In the genomic region with DNA sequence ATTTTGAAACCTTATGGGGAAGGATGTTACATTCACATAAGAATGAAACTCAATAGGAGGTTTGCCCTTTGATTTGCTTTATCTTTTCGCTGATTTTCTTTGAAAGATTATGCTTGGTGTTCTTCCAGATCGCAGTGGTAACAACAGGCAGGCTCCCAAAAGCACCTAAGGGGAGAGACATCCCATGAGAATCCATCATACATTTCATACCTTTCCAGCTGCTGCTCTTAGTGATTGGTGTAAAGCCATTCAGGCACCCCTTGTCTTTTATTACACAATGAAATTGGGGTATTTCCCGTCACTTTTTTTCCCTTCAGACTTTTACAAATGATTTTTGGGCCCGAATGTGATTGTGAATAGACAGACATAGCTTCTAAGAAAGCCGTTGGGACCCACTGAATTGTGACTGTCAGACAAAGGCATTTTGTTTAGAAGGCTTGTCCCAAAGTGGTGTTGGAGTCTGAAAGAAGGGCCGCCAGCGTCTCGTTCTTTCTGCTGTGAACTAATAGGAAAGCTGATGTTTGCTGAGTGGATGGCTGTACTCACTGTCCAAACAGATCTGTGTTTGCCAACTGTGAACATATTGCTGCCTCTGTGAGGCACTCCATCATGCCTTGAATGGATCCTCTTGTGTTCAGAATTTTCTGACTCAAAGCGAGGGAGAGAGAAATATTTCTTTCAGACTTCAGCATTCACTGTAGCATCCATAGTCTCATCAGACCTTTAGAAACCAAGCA, we compare ENCODE assay signal across 1 cellular context.
TF ChIP-seq lines count a peak whose summit lies in the region.

No MANE protein-coding gene starts in this region.

TF ChIP-seq in HepG2, 621 proteins besides CTCF, POLR2A, EP300 and RAD21 (continued from another document and continues in another):
- TF ChIP-seq, protein P1, sequence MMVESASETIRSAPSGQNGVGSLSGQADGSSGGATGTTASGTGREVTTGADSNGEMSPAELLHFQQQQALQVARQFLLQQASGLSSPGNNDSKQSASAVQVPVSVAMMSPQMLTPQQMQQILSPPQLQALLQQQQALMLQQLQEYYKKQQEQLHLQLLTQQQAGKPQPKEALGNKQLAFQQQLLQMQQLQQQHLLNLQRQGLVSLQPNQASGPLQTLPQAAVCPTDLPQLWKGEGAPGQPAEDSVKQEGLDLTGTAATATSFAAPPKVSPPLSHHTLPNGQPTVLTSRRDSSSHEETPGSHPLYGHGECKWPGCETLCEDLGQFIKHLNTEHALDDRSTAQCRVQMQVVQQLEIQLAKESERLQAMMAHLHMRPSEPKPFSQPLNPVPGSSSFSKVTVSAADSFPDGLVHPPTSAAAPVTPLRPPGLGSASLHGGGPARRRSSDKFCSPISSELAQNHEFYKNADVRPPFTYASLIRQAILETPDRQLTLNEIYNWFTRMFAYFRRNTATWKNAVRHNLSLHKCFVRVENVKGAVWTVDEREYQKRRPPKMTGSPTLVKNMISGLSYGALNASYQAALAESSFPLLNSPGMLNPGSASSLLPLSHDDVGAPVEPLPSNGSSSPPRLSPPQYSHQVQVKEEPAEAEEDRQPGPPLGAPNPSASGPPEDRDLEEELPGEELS (CRISPR knock-in tag; IDR thresholded peaks at IDR 0.05): peak; percentile 89
- TF ChIP-seq, protein P2, sequence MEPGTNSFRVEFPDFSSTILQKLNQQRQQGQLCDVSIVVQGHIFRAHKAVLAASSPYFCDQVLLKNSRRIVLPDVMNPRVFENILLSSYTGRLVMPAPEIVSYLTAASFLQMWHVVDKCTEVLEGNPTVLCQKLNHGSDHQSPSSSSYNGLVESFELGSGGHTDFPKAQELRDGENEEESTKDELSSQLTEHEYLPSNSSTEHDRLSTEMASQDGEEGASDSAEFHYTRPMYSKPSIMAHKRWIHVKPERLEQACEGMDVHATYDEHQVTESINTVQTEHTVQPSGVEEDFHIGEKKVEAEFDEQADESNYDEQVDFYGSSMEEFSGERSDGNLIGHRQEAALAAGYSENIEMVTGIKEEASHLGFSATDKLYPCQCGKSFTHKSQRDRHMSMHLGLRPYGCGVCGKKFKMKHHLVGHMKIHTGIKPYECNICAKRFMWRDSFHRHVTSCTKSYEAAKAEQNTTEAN (CRISPR knock-in tag; conservative IDR thresholded peaks at IDR 0.05): peak; percentile 96
- TF ChIP-seq SALL1 (CRISPR knock-in tag; IDR thresholded peaks at IDR 0.05) (peak; percentile 97), SALL2 (CRISPR knock-in tag; IDR thresholded peaks at IDR 0.05) (peak; percentile 55; the same call in 1 of the 2 replicates), CBX5 (CRISPR knock-in tag; IDR thresholded peaks at IDR 0.05; ENCODE audit: borderline replicate concordance) (peak; percentile 62; the same call in 1 of the 2 replicates), ZNF547 (CRISPR knock-in tag; IDR thresholded peaks at IDR 0.05) (no peak), MBNL3 (CRISPR knock-in tag; conservative IDR thresholded peaks at IDR 0.05) (no peak), KDM6A (CRISPR knock-in tag; IDR thresholded peaks at IDR 0.05; ENCODE audit: low read depth) (peak; percentile 54; the same call in 1 of the 2 replicates), ZNF30 (CRISPR knock-in tag; IDR thresholded peaks at IDR 0.05) (no peak), MEIS1 (CRISPR knock-in tag; IDR thresholded peaks at IDR 0.05; ENCODE audit: borderline replicate concordance) (peak; percentile 57; the same call in 1 of the 2 replicates), ZNF124 (CRISPR knock-in tag; IDR thresholded peaks at IDR 0.05) (peak; percentile 82), TEAD3 (CRISPR knock-in tag; optimal IDR thresholded peaks at IDR 0.05; ENCODE audit: borderline replicate concordance) (peak; percentile 88), MEIS2 (CRISPR knock-in tag; IDR thresholded peaks at IDR 0.05) (peak; percentile 81; the same call in 1 of the 2 replicates), EHMT2 (IDR thresholded peaks at IDR 0.05; ENCODE audit: borderline replicate concordance, low read depth, low read length) (0 out of 2 replicates have a peak, but pooled peaks have one; percentile 26), TAF15 (IDR thresholded peaks at IDR 0.05; ENCODE audit: low read depth, low read length, poor library complexity, severe bottlenecking) (no peak), BHLHE40 (IDR thresholded peaks at IDR 0.05; ENCODE audit: low read length) (0 out of 2 replicates have a peak, but pooled peaks have one; percentile 27), ASH2L (IDR thresholded peaks at IDR 0.05; ENCODE audit: insufficient read length, low read depth, low read length) (peak; percentile 64), ZEB1 (IDR thresholded peaks at IDR 0.05; ENCODE audit: insufficient replicate concordance, low read depth) (peak; percentile 62)
- TF ChIP-seq, protein P3, sequence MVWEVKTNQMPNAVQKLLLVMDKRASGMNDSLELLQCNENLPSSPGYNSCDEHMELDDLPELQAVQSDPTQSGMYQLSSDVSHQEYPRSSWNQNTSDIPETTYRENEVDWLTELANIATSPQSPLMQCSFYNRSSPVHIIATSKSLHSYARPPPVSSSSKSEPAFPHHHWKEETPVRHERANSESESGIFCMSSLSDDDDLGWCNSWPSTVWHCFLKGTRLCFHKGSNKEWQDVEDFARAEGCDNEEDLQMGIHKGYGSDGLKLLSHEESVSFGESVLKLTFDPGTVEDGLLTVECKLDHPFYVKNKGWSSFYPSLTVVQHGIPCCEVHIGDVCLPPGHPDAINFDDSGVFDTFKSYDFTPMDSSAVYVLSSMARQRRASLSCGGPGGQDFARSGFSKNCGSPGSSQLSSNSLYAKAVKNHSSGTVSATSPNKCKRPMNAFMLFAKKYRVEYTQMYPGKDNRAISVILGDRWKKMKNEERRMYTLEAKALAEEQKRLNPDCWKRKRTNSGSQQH (CRISPR knock-in tag; IDR thresholded peaks at IDR 0.05; ENCODE audit: low read depth): peak; percentile 74; the same call in 1 of the 2 replicates
- TF ChIP-seq, protein P4, sequence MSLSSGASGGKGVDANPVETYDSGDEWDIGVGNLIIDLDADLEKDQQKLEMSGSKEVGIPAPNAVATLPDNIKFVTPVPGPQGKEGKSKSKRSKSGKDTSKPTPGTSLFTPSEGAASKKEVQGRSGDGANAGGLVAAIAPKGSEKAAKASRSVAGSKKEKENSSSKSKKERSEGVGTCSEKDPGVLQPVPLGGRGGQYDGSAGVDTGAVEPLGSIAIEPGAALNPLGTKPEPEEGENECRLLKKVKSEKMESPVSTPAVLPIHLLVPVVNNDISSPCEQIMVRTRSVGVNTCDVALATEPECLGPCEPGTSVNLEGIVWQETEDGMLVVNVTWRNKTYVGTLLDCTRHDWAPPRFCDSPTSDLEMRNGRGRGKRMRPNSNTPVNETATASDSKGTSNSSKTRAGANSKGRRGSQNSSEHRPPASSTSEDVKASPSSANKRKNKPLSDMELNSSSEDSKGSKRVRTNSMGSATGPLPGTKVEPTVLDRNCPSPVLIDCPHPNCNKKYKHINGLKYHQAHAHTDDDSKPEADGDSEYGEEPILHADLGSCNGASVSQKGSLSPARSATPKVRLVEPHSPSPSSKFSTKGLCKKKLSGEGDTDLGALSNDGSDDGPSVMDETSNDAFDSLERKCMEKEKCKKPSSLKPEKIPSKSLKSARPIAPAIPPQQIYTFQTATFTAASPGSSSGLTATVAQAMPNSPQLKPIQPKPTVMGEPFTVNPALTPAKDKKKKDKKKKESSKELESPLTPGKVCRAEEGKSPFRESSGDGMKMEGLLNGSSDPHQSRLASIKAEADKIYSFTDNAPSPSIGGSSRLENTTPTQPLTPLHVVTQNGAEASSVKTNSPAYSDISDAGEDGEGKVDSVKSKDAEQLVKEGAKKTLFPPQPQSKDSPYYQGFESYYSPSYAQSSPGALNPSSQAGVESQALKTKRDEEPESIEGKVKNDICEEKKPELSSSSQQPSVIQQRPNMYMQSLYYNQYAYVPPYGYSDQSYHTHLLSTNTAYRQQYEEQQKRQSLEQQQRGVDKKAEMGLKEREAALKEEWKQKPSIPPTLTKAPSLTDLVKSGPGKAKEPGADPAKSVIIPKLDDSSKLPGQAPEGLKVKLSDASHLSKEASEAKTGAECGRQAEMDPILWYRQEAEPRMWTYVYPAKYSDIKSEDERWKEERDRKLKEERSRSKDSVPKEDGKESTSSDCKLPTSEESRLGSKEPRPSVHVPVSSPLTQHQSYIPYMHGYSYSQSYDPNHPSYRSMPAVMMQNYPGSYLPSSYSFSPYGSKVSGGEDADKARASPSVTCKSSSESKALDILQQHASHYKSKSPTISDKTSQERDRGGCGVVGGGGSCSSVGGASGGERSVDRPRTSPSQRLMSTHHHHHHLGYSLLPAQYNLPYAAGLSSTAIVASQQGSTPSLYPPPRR (CRISPR knock-in tag; IDR thresholded peaks at IDR 0.05; ENCODE audit: borderline replicate concordance): peak; percentile 94
- TF ChIP-seq, protein P5, sequence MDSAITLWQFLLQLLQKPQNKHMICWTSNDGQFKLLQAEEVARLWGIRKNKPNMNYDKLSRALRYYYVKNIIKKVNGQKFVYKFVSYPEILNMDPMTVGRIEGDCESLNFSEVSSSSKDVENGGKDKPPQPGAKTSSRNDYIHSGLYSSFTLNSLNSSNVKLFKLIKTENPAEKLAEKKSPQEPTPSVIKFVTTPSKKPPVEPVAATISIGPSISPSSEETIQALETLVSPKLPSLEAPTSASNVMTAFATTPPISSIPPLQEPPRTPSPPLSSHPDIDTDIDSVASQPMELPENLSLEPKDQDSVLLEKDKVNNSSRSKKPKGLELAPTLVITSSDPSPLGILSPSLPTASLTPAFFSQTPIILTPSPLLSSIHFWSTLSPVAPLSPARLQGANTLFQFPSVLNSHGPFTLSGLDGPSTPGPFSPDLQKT (CRISPR knock-in tag; IDR thresholded peaks at IDR 0.05; ENCODE audit: borderline replicate concordance): no peak
- TF ChIP-seq, protein P6, sequence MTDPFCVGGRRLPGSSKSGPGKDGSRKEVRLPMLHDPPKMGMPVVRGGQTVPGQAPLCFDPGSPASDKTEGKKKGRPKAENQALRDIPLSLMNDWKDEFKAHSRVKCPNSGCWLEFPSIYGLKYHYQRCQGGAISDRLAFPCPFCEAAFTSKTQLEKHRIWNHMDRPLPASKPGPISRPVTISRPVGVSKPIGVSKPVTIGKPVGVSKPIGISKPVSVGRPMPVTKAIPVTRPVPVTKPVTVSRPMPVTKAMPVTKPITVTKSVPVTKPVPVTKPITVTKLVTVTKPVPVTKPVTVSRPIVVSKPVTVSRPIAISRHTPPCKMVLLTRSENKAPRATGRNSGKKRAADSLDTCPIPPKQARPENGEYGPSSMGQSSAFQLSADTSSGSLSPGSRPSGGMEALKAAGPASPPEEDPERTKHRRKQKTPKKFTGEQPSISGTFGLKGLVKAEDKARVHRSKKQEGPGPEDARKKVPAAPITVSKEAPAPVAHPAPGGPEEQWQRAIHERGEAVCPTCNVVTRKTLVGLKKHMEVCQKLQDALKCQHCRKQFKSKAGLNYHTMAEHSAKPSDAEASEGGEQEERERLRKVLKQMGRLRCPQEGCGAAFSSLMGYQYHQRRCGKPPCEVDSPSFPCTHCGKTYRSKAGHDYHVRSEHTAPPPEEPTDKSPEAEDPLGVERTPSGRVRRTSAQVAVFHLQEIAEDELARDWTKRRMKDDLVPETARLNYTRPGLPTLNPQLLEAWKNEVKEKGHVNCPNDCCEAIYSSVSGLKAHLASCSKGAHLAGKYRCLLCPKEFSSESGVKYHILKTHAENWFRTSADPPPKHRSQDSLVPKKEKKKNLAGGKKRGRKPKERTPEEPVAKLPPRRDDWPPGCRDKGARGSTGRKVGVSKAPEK (CRISPR knock-in tag; IDR thresholded peaks at IDR 0.05; ENCODE audit: borderline replicate concordance): peak; percentile 79; the same call in 1 of the 2 replicates
- TF ChIP-seq, protein P7, sequence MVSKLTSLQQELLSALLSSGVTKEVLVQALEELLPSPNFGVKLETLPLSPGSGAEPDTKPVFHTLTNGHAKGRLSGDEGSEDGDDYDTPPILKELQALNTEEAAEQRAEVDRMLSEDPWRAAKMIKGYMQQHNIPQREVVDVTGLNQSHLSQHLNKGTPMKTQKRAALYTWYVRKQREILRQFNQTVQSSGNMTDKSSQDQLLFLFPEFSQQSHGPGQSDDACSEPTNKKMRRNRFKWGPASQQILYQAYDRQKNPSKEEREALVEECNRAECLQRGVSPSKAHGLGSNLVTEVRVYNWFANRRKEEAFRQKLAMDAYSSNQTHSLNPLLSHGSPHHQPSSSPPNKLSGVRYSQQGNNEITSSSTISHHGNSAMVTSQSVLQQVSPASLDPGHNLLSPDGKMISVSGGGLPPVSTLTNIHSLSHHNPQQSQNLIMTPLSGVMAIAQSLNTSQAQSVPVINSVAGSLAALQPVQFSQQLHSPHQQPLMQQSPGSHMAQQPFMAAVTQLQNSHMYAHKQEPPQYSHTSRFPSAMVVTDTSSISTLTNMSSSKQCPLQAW (CRISPR knock-in tag; IDR thresholded peaks at IDR 0.05): peak; percentile 70; the same call in 1 of the 2 replicates
- TF ChIP-seq, protein P8, sequence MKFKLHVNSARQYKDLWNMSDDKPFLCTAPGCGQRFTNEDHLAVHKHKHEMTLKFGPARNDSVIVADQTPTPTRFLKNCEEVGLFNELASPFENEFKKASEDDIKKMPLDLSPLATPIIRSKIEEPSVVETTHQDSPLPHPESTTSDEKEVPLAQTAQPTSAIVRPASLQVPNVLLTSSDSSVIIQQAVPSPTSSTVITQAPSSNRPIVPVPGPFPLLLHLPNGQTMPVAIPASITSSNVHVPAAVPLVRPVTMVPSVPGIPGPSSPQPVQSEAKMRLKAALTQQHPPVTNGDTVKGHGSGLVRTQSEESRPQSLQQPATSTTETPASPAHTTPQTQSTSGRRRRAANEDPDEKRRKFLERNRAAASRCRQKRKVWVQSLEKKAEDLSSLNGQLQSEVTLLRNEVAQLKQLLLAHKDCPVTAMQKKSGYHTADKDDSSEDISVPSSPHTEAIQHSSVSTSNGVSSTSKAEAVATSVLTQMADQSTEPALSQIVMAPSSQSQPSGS (CRISPR knock-in tag; IDR thresholded peaks at IDR 0.05): no peak
- TF ChIP-seq, protein P9, sequence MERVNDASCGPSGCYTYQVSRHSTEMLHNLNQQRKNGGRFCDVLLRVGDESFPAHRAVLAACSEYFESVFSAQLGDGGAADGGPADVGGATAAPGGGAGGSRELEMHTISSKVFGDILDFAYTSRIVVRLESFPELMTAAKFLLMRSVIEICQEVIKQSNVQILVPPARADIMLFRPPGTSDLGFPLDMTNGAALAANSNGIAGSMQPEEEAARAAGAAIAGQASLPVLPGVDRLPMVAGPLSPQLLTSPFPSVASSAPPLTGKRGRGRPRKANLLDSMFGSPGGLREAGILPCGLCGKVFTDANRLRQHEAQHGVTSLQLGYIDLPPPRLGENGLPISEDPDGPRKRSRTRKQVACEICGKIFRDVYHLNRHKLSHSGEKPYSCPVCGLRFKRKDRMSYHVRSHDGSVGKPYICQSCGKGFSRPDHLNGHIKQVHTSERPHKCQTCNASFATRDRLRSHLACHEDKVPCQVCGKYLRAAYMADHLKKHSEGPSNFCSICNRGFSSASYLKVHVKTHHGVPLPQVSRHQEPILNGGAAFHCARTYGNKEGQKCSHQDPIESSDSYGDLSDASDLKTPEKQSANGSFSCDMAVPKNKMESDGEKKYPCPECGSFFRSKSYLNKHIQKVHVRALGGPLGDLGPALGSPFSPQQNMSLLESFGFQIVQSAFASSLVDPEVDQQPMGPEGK (CRISPR knock-in tag; IDR thresholded peaks at IDR 0.05): peak; percentile 43; the same call in 1 of the 2 replicates
- TF ChIP-seq, protein P10, sequence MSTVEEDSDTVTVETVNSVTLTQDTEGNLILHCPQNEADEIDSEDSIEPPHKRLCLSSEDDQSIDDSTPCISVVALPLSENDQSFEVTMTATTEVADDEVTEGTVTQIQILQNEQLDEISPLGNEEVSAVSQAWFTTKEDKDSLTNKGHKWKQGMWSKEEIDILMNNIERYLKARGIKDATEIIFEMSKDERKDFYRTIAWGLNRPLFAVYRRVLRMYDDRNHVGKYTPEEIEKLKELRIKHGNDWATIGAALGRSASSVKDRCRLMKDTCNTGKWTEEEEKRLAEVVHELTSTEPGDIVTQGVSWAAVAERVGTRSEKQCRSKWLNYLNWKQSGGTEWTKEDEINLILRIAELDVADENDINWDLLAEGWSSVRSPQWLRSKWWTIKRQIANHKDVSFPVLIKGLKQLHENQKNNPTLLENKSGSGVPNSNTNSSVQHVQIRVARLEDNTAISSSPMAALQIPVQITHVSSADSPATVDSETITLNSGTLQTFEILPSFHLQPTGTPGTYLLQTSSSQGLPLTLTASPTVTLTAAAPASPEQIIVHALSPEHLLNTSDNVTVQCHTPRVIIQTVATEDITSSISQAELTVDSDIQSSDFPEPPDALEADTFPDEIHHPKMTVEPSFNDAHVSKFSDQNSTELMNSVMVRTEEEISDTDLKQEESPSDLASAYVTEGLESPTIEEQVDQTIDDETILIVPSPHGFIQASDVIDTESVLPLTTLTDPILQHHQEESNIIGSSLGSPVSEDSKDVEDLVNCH (CRISPR knock-in tag; IDR thresholded peaks at IDR 0.05): no peak
